In genomic region chr10:25578061-25578460, GRCh38 we compare ENCODE assay signal across 8 cellular contexts.
"Had no signal": no experiment of that assay in that cellular context is flagged by ENCODE, and none has a peak within 500 bp of the region (broad histone marks: within the 10 kb centered on the region; RNA-seq: fewer than 3 reads in every experiment).

No MANE protein-coding gene starts in this region.

- H3K27ac Mint-ChIP-seq: GM23338 had no signal

- ATAC-seq: GM23338, K562 had no signal

- H2AFZ ChIP-seq: GM23338 had no signal

- H3K4me2 ChIP-seq: GM23338 had no signal

- FAIRE-seq: H1, H54, HTR-8/SVneo, K562 had no signal

- H3K4me3 Mint-ChIP-seq: GM23338, H9 had no signal

- H3K4me3 ChIP-seq: GM23338, K562 had no signal

- DNase-seq: H9, HCEC 1CT, IMR-90 had no signal

- H3K9me3 Mint-ChIP-seq: GM23338, H9 had no signal
